In the genomic region with DNA sequence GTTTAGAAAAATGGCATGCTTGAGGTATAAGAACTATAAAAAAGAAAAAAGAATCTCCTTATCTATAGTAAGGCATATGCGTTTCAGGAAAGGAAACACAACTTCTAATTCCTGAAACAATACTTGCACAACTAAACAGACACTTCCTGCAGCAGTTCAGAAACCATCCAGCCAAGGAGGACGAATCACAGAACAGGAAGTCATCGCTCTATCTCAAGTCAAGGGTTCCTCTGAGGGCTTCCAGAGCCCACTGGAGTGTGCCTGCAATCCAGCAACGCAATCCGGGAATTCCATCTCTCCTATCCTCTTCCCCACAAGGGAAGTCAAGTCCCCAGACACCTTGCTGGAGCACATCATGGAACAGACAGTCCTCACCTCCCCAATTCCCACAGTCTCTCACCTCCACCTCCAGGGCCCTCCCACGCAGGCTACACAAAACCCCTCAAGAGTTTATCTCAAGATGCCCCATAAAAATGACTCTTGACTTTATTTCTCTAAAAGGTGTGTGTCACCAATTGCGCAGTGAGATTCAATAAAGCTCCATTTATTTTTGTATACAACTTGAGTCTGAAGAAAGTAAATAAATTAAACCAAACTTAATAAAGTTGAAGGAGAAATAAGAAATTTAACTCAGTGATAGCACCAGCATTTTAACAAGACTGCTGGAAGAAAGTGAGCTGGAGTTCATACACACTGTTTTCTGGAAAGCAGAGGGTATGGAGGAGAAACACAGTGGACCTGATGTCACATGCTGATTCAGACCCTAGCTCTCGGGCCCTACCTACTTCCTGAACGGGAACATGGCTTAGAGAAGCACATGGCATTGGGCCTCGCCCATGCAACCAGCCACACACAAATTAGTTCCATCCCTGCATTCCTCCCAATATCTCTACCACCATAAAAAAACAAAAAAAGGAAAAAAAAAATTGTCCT, we compare ENCODE assay signal across 8 cellular contexts. TPM values are rescaled to one million over a fixed set of nuclear protein-coding genes. Genes with fewer than 3 reads are reported as not detected.
DNase-seq lines count a peak whose midpoint lies in the region; ATAC-seq and TF ChIP-seq lines count a peak whose summit lies in the region.

No MANE protein-coding gene starts in this region.

- H3K4me1 ChIP-seq in right lobe of liver = peaks cover 0 to 3% (median 0%) of the 10 kb centered on the region in 4 donors

- no peak for TF ChIP-seq POLR2A in right lobe of liver (IDR thresholded peaks at IDR 0.05)

- H3K4me3 ChIP-seq in right lobe of liver = no peak overlapping the region

- 58% methylated on average over 9 of the region's 10 CpGs for WGBS in right lobe of liver (ENCODE audit: insufficient coverage, low coverage, low lambda C conversion rate, missing lambda C conversion rate)

- no peak for TF ChIP-seq CTCF in right lobe of liver (IDR thresholded peaks at IDR 0.05)

- H3K9me3 ChIP-seq in right lobe of liver = no peaks in the 10 kb centered on the region

- no peaks in the 10 kb centered on the region for H3K36me3 ChIP-seq in right lobe of liver

- H3K27me3 ChIP-seq in right lobe of liver = no peaks in the 10 kb centered on the region

- intact Hi-C loops in right lobe of liver (cut with DNase I) = no loop called here

- peak; percentile 27 for ATAC-seq in GM21825 (IDR thresholded peaks at IDR 0.05; ENCODE audit: unreplicated experiment)
- peak; percentile 67 to 83 (median 76) for ATAC-seq in right lobe of liver
- no peak for ATAC-seq in HG02970 (IDR thresholded peaks at IDR 0.05; ENCODE audit: low FRiP score, unreplicated experiment)

- DNase-seq in EH (ENCODE audit: low read depth) = peak; percentile 12
- DNase-seq in RPMI8226 = peak; percentile 71
- no peak for DNase-seq in right lobe of liver
- no peak for DNase-seq in NCI-H226
- no peak for DNase-seq in COR-L47 (lab: John Stamatoyannopoulos, UW)
- DNase-seq in SW 1271 (lab: John Stamatoyannopoulos, UW) = no peak

- peak overlapping the region in 2 of 3 donors; percentile 5 to 6 for H3K27ac ChIP-seq in right lobe of liver

RNA-seq across cellular contexts. Expression of gene SIPA1L2, which starts 39.9 kb away (rescaled TPM):
- total RNA-seq in right lobe of liver = 10 to 100 TPM in 4 of 6 experiments, 1 to 10 TPM in 2; 3.7 to 22.8 (median 10.7) TPM

Comparison
In these comparisons a context has a peak if more than half of its experiments do, and no peak if none do; other contexts are left out.
1. DNase-seq: peak in EH (single experiment) and RPMI8226 (single experiment); none in right lobe of liver (0 of 3), NCI-H226 (single experiment), COR-L47 (single experiment) and SW 1271 (0 of 2).